Comparison of ENCODE assay signal across 12 cellular contexts in genomic region chr19:6069268-6069771, GRCh38. TPM values are rescaled to one million over a fixed set of nuclear protein-coding genes. Genes with fewer than 3 reads are reported as not detected.
DNase-seq lines count a peak whose midpoint lies in the region; ATAC-seq and TF ChIP-seq lines count a peak whose summit lies in the region.
"Had no signal": no experiment of that assay in that cellular context is flagged by ENCODE, and none has a peak within 500 bp of the region (broad histone marks: within the 10 kb centered on the region; RNA-seq: fewer than 3 reads in every experiment).

No MANE protein-coding gene starts in this region.

- peaks cover 37% of the 10 kb centered on the region for H3K4me1 Mint-ChIP-seq in activated T-cell treated with anti-CD3 and anti-CD28 coated beads, Interleukin-2, amount 50 U/mL, for 72 hours (ENCODE audit: low read depth)
- H3K4me1 Mint-ChIP-seq in memory B cell = peaks cover 9% of the 10 kb centered on the region

- H3K27ac ChIP-seq in uterus = peak overlapping the region; percentile 87 to 95

- H3K4me3 Mint-ChIP-seq in activated T-cell treated with anti-CD3 and anti-CD28 coated beads, Interleukin-2, amount 50 U/mL, for 72 hours = no peak overlapping the region
- no peak overlapping the region for H3K4me3 Mint-ChIP-seq in memory B cell

- H3K9me3 ChIP-seq in uterus = no peaks in the 10 kb centered on the region
- H3K9me3 ChIP-seq: left lung, upper lobe of left lung had no signal

- peaks cover 4 to 11% of the 10 kb centered on the region in 2 donors for H3K9me3 Mint-ChIP-seq in activated naive CD4-positive, alpha-beta T cell treated with anti-CD3 and anti-CD28 coated beads, Interleukin-2, amount 50 U/mL, for 72 hours
- peaks cover 6 to 8% of the 10 kb centered on the region in 2 donors for H3K9me3 Mint-ChIP-seq in activated T-cell treated with anti-CD3 and anti-CD28 coated beads, Interleukin-2, amount 50 U/mL, for 72 hours
- H3K9me3 Mint-ChIP-seq in memory B cell = peaks cover 5% of the 10 kb centered on the region

- no peaks in the 10 kb centered on the region for H3K36me3 ChIP-seq in uterus
- H3K36me3 ChIP-seq: left lung, upper lobe of left lung had no signal

- peaks cover 16 to 19% of the 10 kb centered on the region in 2 donors for H3K4me1 ChIP-seq in uterus

- DNase-seq in activated naive CD4-positive, alpha-beta T cell treated with anti-CD3 and anti-CD28 coated beads, Interleukin-2, amount 50 U/mL, for 72 hours (ENCODE audit: low spot score in 2 of 2) = no peak
- no peak for DNase-seq in activated naive CD4-positive, alpha-beta T cell (lab: John Stamatoyannopoulos, UW)
- peak in 1 of 2 donors; percentile 9 for DNase-seq in activated T-cell treated with anti-CD3 and anti-CD28 coated beads, Interleukin-2, amount 50 U/mL, for 72 hours
- DNase-seq in memory B cell (ENCODE audit: low spot score in 2 of 2) (no peak), uterus (no peak), midbrain (lab: John Stamatoyannopoulos, UW) (no peak)
- DNase-seq: left lung, NCI-H1092, Right ventricle myocardium superior, upper lobe of left lung had no signal

- ATAC-seq in activated naive CD4-positive, alpha-beta T cell treated with anti-CD3 and anti-CD28 coated beads, Interleukin-2, amount 50 U/mL, for 72 hours = peak; percentile 65 to 72
- ATAC-seq in activated T-cell treated with anti-CD3 and anti-CD28 coated beads, Interleukin-2, amount 50 U/mL, for 72 hours (replicated peaks in 1 of 2) = peak; percentile 14 to 44
- ATAC-seq in memory B cell (ENCODE audit: low read depth) (peak; percentile 74), HG02571 (IDR thresholded peaks at IDR 0.05; ENCODE audit: unreplicated experiment) (no peak), GM18505 (IDR thresholded peaks at IDR 0.05; ENCODE audit: unreplicated experiment) (no peak)
- ATAC-seq: left lung had no signal

- H3K27me3 Mint-ChIP-seq in activated T-cell treated with anti-CD3 and anti-CD28 coated beads, Interleukin-2, amount 50 U/mL, for 72 hours (ENCODE audit: low read depth) = no peaks in the 10 kb centered on the region
- H3K27me3 Mint-ChIP-seq in memory B cell = no peaks in the 10 kb centered on the region

- no peak for TF ChIP-seq POLR2A in uterus (IDR thresholded peaks at IDR 0.05)
- TF ChIP-seq POLR2A in GM18505 (IDR thresholded peaks at IDR 0.05; ENCODE audit: borderline replicate concordance, extremely low read depth, insufficient read depth, insufficient read length) = no peak

- no peak for TF ChIP-seq CTCF in uterus (IDR thresholded peaks at IDR 0.05)

- H3K27ac Mint-ChIP-seq in activated naive CD4-positive, alpha-beta T cell treated with anti-CD3 and anti-CD28 coated beads, Interleukin-2, amount 50 U/mL, for 72 hours = peak overlapping the region; percentile 8 to 83
- peak overlapping the region; percentile 7 for H3K27ac Mint-ChIP-seq in activated T-cell treated with anti-CD3 and anti-CD28 coated beads, Interleukin-2, amount 50 U/mL, for 72 hours
- H3K27ac Mint-ChIP-seq in memory B cell = peak overlapping the region; percentile 51

- intact Hi-C loops in uterus (cut with DNase I; ENCODE audit: low total_unique reads) = no loop called here

- H3K36me3 Mint-ChIP-seq in activated naive CD4-positive, alpha-beta T cell treated with anti-CD3 and anti-CD28 coated beads, Interleukin-2, amount 50 U/mL, for 72 hours = no peaks in the 10 kb centered on the region
- peaks cover 0 to 5% of the 10 kb centered on the region in 2 donors for H3K36me3 Mint-ChIP-seq in activated T-cell treated with anti-CD3 and anti-CD28 coated beads, Interleukin-2, amount 50 U/mL, for 72 hours (ENCODE audit: insufficient read depth in 2 of 2)
- H3K36me3 Mint-ChIP-seq in memory B cell = peaks cover 5% of the 10 kb centered on the region

- H3K4me3 ChIP-seq in uterus = no peak overlapping the region
- H3K4me3 ChIP-seq: left lung, upper lobe of left lung had no signal

- H3K27me3 ChIP-seq in uterus = no peaks in the 10 kb centered on the region
- H3K27me3 ChIP-seq: left lung, upper lobe of left lung had no signal

RNA-seq across cellular contexts. Expression of gene RFX2, which starts 41.0 kb away (rescaled TPM):
- 10 to 100 TPM; 11.2 to 13.8 TPM for total RNA-seq in activated naive CD4-positive, alpha-beta T cell treated with anti-CD3 and anti-CD28 coated beads, Interleukin-2, amount 50 U/mL, for 72 hours
- 10 to 100 TPM in 1 of 2 donors, 1 to 10 TPM in 1; 8.7 to 11.6 TPM for total RNA-seq in activated T-cell treated with anti-CD3 and anti-CD28 coated beads, Interleukin-2, amount 50 U/mL, for 72 hours
- total RNA-seq in uterus = 10 to 100 TPM; 10.5 to 77.9 (median 22.8) TPM

Comparison
In these comparisons a context has a peak if more than half of its experiments do, and no peak if none do; other contexts are left out.
1. ATAC-seq: peak in activated naive CD4-positive, alpha-beta T cell treated with anti-CD3 and anti-CD28 coated beads, Interleukin-2, amount 50 U/mL, for 72 hours (2 of 2), activated T-cell treated with anti-CD3 and anti-CD28 coated beads, Interleukin-2, amount 50 U/mL, for 72 hours (2 of 2) and memory B cell (single experiment); none in HG02571 (single experiment) and GM18505 (single experiment).
2. Peak in every context shown above with its lines, with median percentiles within 50 percentile points of each other: H3K27ac Mint-ChIP-seq.